In the genomic region with DNA sequence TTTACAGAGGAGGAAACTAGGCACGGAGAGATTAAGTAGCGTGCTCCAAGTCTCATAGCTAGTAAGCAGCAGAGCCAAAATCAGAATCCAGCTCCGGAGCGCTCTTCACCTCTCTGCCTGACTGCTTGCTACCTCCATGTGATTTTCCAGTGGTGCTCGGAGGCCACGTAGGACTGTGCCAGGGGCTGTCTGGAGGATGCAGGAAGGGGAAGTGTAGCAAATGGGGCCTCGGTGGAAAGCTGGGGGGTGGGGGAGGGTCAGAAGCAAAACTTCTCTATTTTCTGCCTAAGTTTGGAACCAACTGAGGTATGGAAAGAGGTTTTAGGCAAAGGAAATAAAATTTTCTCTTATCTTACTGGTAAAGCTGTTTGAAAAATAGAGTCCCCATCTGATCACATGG, we compare ENCODE assay signal across 18 cellular contexts.
DNase-seq lines count a peak whose midpoint lies in the region; ATAC-seq, FAIRE-seq and TF ChIP-seq lines count a peak whose summit lies in the region.
"Had no signal": no experiment of that assay in that cellular context is flagged by ENCODE, and none has a peak within 500 bp of the region (broad histone marks: within the 10 kb centered on the region; RNA-seq: fewer than 3 reads in every experiment).

No MANE protein-coding gene starts in this region.

- TF ChIP-seq EP300 in K562 (IDR thresholded peaks at IDR 0.05; ENCODE audit: low read length): no peak
- no peak for TF ChIP-seq EP300 in tibial nerve (IDR thresholded peaks at IDR 0.05)

- no peaks in the 10 kb centered on the region for H3K79me2 ChIP-seq in K562 (ENCODE audit: control insufficient read depth, insufficient read depth, low read length)

- BruUV-seq in K562 (replicated peaks; lab: Mats Ljungman, UMichigan): no TSS peak

- in situ Hi-C loops in K562 (cut with MboI): no loop called here

- TF ChIP-seq CTCF in K562 (IDR thresholded peaks at IDR 0.05 in 2 of 3, conservative IDR thresholded peaks at IDR 0.05 in 1 of 3; ENCODE audit: insufficient read depth in 2 of 3, low read depth in 1 of 3, low read length in 3 of 3): no peak
- no peak for TF ChIP-seq CTCF in natural killer cell (IDR thresholded peaks at IDR 0.05)
- TF ChIP-seq CTCF in tibial nerve (IDR thresholded peaks at IDR 0.05): no peak

- intact Hi-C loops in K562 (cut with micrococcal nuclease): no loop called here
- intact Hi-C loops in natural killer cell (cut with micrococcal nuclease): no loop called here

- H3K4me3 Mint-ChIP-seq in natural killer cell (no peak overlapping the region), T-cell (no peak overlapping the region)
- H3K4me3 Mint-ChIP-seq: activated CD4-positive, alpha-beta T cell treated with anti-CD3 and anti-CD28 coated beads, Interleukin-2, amount 10 ng/mL, durations not matched to agents 24 days and 14 days had no signal

- H3K27ac Mint-ChIP-seq in natural killer cell: peak overlapping the region; percentile 67 to 78
- no peak overlapping the region for H3K27ac Mint-ChIP-seq in T-cell
- H3K27ac Mint-ChIP-seq: activated CD4-positive, alpha-beta T cell treated with anti-CD3 and anti-CD28 coated beads, Interleukin-2, amount 10 ng/mL, durations not matched to agents 24 days and 14 days; progenitor cell of endocrine pancreas had no signal

- peak; percentile 15 for FAIRE-seq in K562 (lab: Jason Lieb, UNC)

- H3K36me3 Mint-ChIP-seq in natural killer cell (peaks cover 7% of the 10 kb centered on the region), T-cell (peaks cover 5% of the 10 kb centered on the region)

- H3K9me1 ChIP-seq in K562 (ENCODE audit: control insufficient read depth, insufficient read depth, low read length): no peaks in the 10 kb centered on the region

- peaks cover 9 to 21% of the 10 kb centered on the region in 2 experiments; a peak in 3 of 5 replicates for H3K4me1 ChIP-seq in K562 (replicated peaks in 1 of 2; ENCODE audit: control insufficient read depth in 2 of 2, insufficient read depth in 2 of 2, low read length in 2 of 2)
- H3K4me1 ChIP-seq in tibial nerve: no peaks in the 10 kb centered on the region

- H4K20me1 ChIP-seq in K562 (replicated peaks; ENCODE audit: control insufficient read depth, insufficient read depth, low read length): no peaks in the 10 kb centered on the region; the same call in 1 of the 2 replicates

- no peaks in the 10 kb centered on the region for H3K27me3 ChIP-seq in K562 (ENCODE audit: control insufficient read depth in 2 of 2, insufficient read depth in 2 of 2, low read length in 2 of 2)
- no peaks in the 10 kb centered on the region for H3K27me3 ChIP-seq in tibial nerve
- H3K27me3 ChIP-seq: transverse colon had no signal

- no peak overlapping the region for H3K27ac ChIP-seq in K562 (ENCODE audit: extremely low read depth, low read depth, low read length)
- H3K27ac ChIP-seq in tibial nerve: no peak overlapping the region
- H3K27ac ChIP-seq: transverse colon had no signal

- H3K4me2 ChIP-seq in K562 (ENCODE audit: insufficient read depth, low read length): no peak overlapping the region

- TF ChIP-seq RAD21 in K562 (CRISPR knock-in tag; conservative IDR thresholded peaks at IDR 0.05 in 1 of 2, IDR thresholded peaks at IDR 0.05 in 1 of 2): no peak

- CTCF ChIA-PET in K562 (lab: Yijun Ruan, JAX; ENCODE audit: low intra/inter-chr PET ratio) (no interaction called here), T-cell (lab: Charles Lee) (interaction anchor here in 1 of 2 donors (0.6 kb wide), 2 partner anchors 37 to 74 kb away, joined by 4 to 9 read pairs; no protein-coding TSS in a partner anchor)

- H3K4me3 ChIP-seq in K562: no peak overlapping the region
- no peak overlapping the region for H3K4me3 ChIP-seq in tibial nerve
- H3K4me3 ChIP-seq: transverse colon had no signal

- H3K9ac ChIP-seq in K562 (ENCODE audit: insufficient read depth in 1 of 2, low read depth in 2 of 2, low read length in 2 of 2): peak overlapping the region in 1 of 2 experiments; percentile 23; a peak in 1 of 4 replicates

- no peaks in the 10 kb centered on the region for H3K9me3 Mint-ChIP-seq in natural killer cell
- H3K9me3 Mint-ChIP-seq in T-cell: no peaks in the 10 kb centered on the region
- H3K9me3 Mint-ChIP-seq: activated CD4-positive, alpha-beta T cell treated with anti-CD3 and anti-CD28 coated beads, Interleukin-2, amount 10 ng/mL, durations not matched to agents 24 days and 14 days had no signal

- ATAC-seq in K562 (no peak), natural killer cell (no peak), T-cell (replicated peaks in 1 of 4) (no peak)

- H3K4me1 Mint-ChIP-seq in natural killer cell (peaks cover 42 to 52% of the 10 kb centered on the region in 2 donors), T-cell (no peaks in the 10 kb centered on the region)

- no peak overlapping the region for H2AFZ ChIP-seq in K562 (ENCODE audit: low read depth, low read length)

- peak; percentile 76 for DNase-seq in GDM1 (lab: John Stamatoyannopoulos, UW)
- peak; percentile 55 for DNase-seq in MV-4-11 (lab: John Stamatoyannopoulos, UW)
- DNase-seq in K562 (ENCODE audit: extremely low read depth in 1 of 4, low spot score in 3 of 4): no peak
- no peak for DNase-seq in natural killer cell
- no peak for DNase-seq in tibial nerve (ENCODE audit: low spot score in 2 of 2)
- DNase-seq in T-cell: no peak
- no peak for DNase-seq in midbrain (lab: John Stamatoyannopoulos, UW)
- no peak for DNase-seq in NCI-H1436 (lab: John Stamatoyannopoulos, UW)
- DNase-seq: activated CD4-positive, alpha-beta T cell treated with anti-CD3 and anti-CD28 coated beads, Interleukin-2, amount 10 ng/mL, durations not matched to agents 24 days and 14 days; activated CD8-positive, alpha-beta memory T cell treated with anti-CD3 and anti-CD28 coated beads, Interleukin-2, amount 50 U/mL, for 4 hours; activated gamma-delta T cell; DMS153; foreskin fibroblast; HCEC 1CT; SHP77; T1000; transverse colon had no signal

- no peaks in the 10 kb centered on the region for H3K27me3 Mint-ChIP-seq in natural killer cell (ENCODE audit: low read depth in 2 of 2)
- H3K27me3 Mint-ChIP-seq in T-cell: peaks cover 0 to 4% of the 10 kb centered on the region in 2 donors

- H3K36me3 ChIP-seq in K562 (ENCODE audit: control insufficient read depth, insufficient read depth, low read length) (no peaks in the 10 kb centered on the region), tibial nerve (no peaks in the 10 kb centered on the region)
- H3K36me3 ChIP-seq: transverse colon had no signal

- POLR2A ChIA-PET in K562 (lab: Yijun Ruan, JAX) (interaction anchor here (0.6 to 2.0 kb wide), 7 partner anchors 12 to 319 kb away, joined by 3 to 5 read pairs (median 3); no protein-coding TSS in a partner anchor), T-cell (lab: Charles Lee) (no interaction called here)

- no peak for TF ChIP-seq POLR2A in K562 (conservative IDR thresholded peaks at IDR 0.05)
- no peak for TF ChIP-seq POLR2A in tibial nerve (IDR thresholded peaks at IDR 0.05)

- H3K9me3 ChIP-seq in K562 (replicated peaks; ENCODE audit: control insufficient read depth, insufficient read depth, low read depth, low read length): no peaks in the 10 kb centered on the region
- no peaks in the 10 kb centered on the region for H3K9me3 ChIP-seq in tibial nerve
- H3K9me3 ChIP-seq: transverse colon had no signal

- 64% methylated on average over 7 of the region's 7 CpGs for WGBS in K562 (ENCODE audit: insufficient coverage, low coverage, missing lambda C conversion rate)
- WGBS in tibial nerve, 2 donors: 57 to 58% methylated on average over 7 of the region's 7 CpGs

TF ChIP-seq in K562, 482 proteins besides CTCF, POLR2A, EP300 and RAD21:
- TF ChIP-seq SPI1 (IDR thresholded peaks at IDR 0.05; ENCODE audit: borderline replicate concordance, low read depth, low read length): peak; percentile 60; the same call in 1 of the 2 replicates
- TF ChIP-seq CBX3 (IDR thresholded peaks at IDR 0.05; ENCODE audit: borderline replicate concordance in 1 of 2, low read length in 2 of 2): peak in 1 of 2 experiments; percentile 39; a peak in 1 of 3 replicates
- no peak for TF ChIP-seq TAF15 (IDR thresholded peaks at IDR 0.05; ENCODE audit: low read depth, low read length)
- TF ChIP-seq CCAR2 (IDR thresholded peaks at IDR 0.05; ENCODE audit: low read depth, low read length): no peak
- no peak for TF ChIP-seq KLF1 (tag; IDR thresholded peaks at IDR 0.05)
- TF ChIP-seq SRSF7 (optimal IDR thresholded peaks at IDR 0.05; ENCODE audit: low read depth, low read length): no peak
- 0 out of 2 replicates have a peak, but pooled peaks have one; percentile 18 for TF ChIP-seq EHMT2 (IDR thresholded peaks at IDR 0.05)
- no peak for TF ChIP-seq SP2 (IDR thresholded peaks at IDR 0.05; ENCODE audit: extremely low read depth, low read depth, low read length, poor library complexity, severe bottlenecking)

Comparison
In these comparisons a context has a peak if more than half of its experiments do, and no peak if none do; other contexts are left out.
1. DNase-seq: peak in GDM1 (single experiment) and MV-4-11 (single experiment); none in K562 (0 of 4), natural killer cell (single experiment), tibial nerve (0 of 2), T-cell (0 of 34), midbrain (single experiment) and NCI-H1436 (single experiment).
2. H3K27ac Mint-ChIP-seq: peak in natural killer cell (2 of 2); none in T-cell (0 of 2).